1 cellular context compared by ENCODE assay signal in genomic region chr1:15959424-15959823, GRCh38.
A peak's percentile ranks its signal among the peaks of the same experiment; 100 is the strongest.
TF ChIP-seq lines count a peak whose summit lies in the region.

No MANE protein-coding gene starts in this region.

TF ChIP-seq in K562, 482 proteins besides CTCF, POLR2A, EP300 and RAD21:
- 0 out of 2 replicates have a peak, but pooled peaks have one; percentile 16 for TF ChIP-seq MTA1 (IDR thresholded peaks at IDR 0.05; ENCODE audit: borderline replicate concordance)
- 0 out of 2 replicates have a peak, but pooled peaks have one; percentile 22 for TF ChIP-seq ELF4 (CRISPR knock-in tag; IDR thresholded peaks at IDR 0.05)
- TF ChIP-seq ZNF232 (CRISPR knock-in tag; IDR thresholded peaks at IDR 0.05) = no peak
- peak; percentile 41 for TF ChIP-seq VEZF1 (CRISPR knock-in tag; IDR thresholded peaks at IDR 0.05)
